ENCODE assay signal across 26 cellular contexts in the genomic region with DNA sequence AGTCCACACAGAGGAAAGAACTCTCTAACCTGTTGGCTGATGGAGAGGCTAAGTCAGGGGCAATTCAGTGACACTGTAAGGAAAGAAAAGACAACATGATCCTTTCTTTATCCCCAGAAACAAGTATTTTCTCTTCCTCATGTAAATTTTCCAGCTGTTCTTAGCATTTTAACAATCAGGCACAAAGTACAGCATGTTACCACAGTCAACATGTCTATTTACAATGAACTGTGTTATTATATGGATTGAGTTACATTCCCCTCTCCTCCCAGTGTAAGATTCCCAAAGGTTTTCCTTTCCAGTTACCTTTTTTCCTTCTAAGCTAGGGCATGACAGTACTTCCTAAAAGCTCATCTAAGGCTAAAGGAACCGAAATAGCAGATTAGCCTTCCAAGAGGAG.
"Had no signal": no experiment of that assay in that cellular context is flagged by ENCODE, and none has a peak within 500 bp of the region (broad histone marks: within the 10 kb centered on the region; RNA-seq: fewer than 3 reads in every experiment).

No MANE protein-coding gene starts in this region.

- H3K27ac Mint-ChIP-seq: activated CD4-positive, alpha-beta memory T cell treated with anti-CD3 and anti-CD28 coated beads, Interleukin-2, amount 10 ng/mL, durations not matched to agents 7 days and 5 days; activated CD4-positive, alpha-beta T cell treated with anti-CD3 and anti-CD28 coated beads, Interleukin-2, amount 10 ng/mL, durations not matched to agents 24 days and 14 days; activated naive CD4-positive, alpha-beta T cell treated with anti-CD3 and anti-CD28 coated beads, Interleukin-2, amount 10 ng/mL, durations not matched to agents 7 days and 5 days; activated naive CD8-positive, alpha-beta T cell treated with anti-CD3 and anti-CD28 coated beads, Interleukin-2, amount 10 ng/mL, durations not matched to agents 7 days and 5 days; activated T-cell treated with anti-CD3 and anti-CD28 coated beads, Interleukin-2, amount 50 U/mL, for 24 hours; mesothelial cell of epicardium; T-helper 1 cell treated with Interleukin-12 subunit alpha and Interleukin-12 subunit beta and Interleukin-4 antibody, amounts not matched to agents 30 μg/mL and 1 μg/mL, for 36 hours had no signal

- H3K9me3 ChIP-seq: heart left ventricle, right atrium auricular region, suprapubic skin, tibial nerve had no signal

- DNase-seq: activated CD4-positive, alpha-beta memory T cell treated with anti-CD3 and anti-CD28 coated beads, Interleukin-2, amount 10 ng/mL, durations not matched to agents 7 days and 5 days; activated CD4-positive, alpha-beta T cell treated with anti-CD3 and anti-CD28 coated beads, Interleukin-2, amount 10 ng/mL, durations not matched to agents 24 days and 14 days; activated CD4-positive, CD25-positive, alpha-beta regulatory T cell treated with anti-CD3 and anti-CD28 coated beads, Interleukin-2, amount 50 U/mL, for 72 hours; activated CD8-positive, alpha-beta memory T cell treated with anti-CD3 and anti-CD28 coated beads, Interleukin-2, amount 50 U/mL, for 48 hours; activated gamma-delta T cell; activated naive CD4-positive, alpha-beta T cell treated with anti-CD3 and anti-CD28 coated beads, Interleukin-2, amount 10 ng/mL, durations not matched to agents 7 days and 5 days; activated naive CD8-positive, alpha-beta T cell treated with anti-CD3 and anti-CD28 coated beads, Interleukin-2, amount 10 ng/mL, durations not matched to agents 7 days and 5 days; activated T-cell treated with anti-CD3 and anti-CD28 coated beads, Interleukin-2, amount 50 U/mL, for 24 hours; amygdala; caudate nucleus; cortex of kidney; foreskin keratinocyte; heart left ventricle; naive thymus-derived CD4-positive, alpha-beta T cell; nucleus accumbens; stimulated activated CD4-positive, alpha-beta T cell treated with anti-CD3 and anti-CD28 coated beads, Interleukin-15, amount 100 ng/mL, for 24 hours; stimulated activated CD4-positive, alpha-beta T cell treated with anti-CD3 and anti-CD28 coated beads, Interleukin-2, amount 100 ng/mL, for 24 hours; stimulated activated naive CD4-positive, alpha-beta T cell; T-helper 9 cell; WERI-Rb-1 had no signal

- H3K4me1 ChIP-seq: foreskin keratinocyte had no signal

- ATAC-seq: foreskin keratinocyte; heart left ventricle; naive thymus-derived CD4-positive, alpha-beta T cell had no signal

- H3K4me3 Mint-ChIP-seq: activated CD4-positive, alpha-beta memory T cell treated with anti-CD3 and anti-CD28 coated beads, Interleukin-2, amount 10 ng/mL, durations not matched to agents 7 days and 5 days; activated CD4-positive, alpha-beta T cell treated with anti-CD3 and anti-CD28 coated beads, Interleukin-2, amount 10 ng/mL, durations not matched to agents 24 days and 14 days; activated naive CD4-positive, alpha-beta T cell treated with anti-CD3 and anti-CD28 coated beads, Interleukin-2, amount 10 ng/mL, durations not matched to agents 7 days and 5 days; activated naive CD8-positive, alpha-beta T cell treated with anti-CD3 and anti-CD28 coated beads, Interleukin-2, amount 10 ng/mL, durations not matched to agents 7 days and 5 days; activated T-cell treated with anti-CD3 and anti-CD28 coated beads, Interleukin-2, amount 50 U/mL, for 24 hours; mesothelial cell of epicardium; naive thymus-derived CD4-positive, alpha-beta T cell; neural crest cell; T-helper 1 cell treated with Interleukin-12 subunit alpha and Interleukin-12 subunit beta and Interleukin-4 antibody, amounts not matched to agents 30 μg/mL and 1 μg/mL, for 36 hours had no signal

- H3K4me3 ChIP-seq: heart left ventricle, right atrium auricular region, suprapubic skin, tibial nerve had no signal

- H3K27me3 Mint-ChIP-seq: activated CD4-positive, alpha-beta memory T cell treated with anti-CD3 and anti-CD28 coated beads, Interleukin-2, amount 10 ng/mL, durations not matched to agents 7 days and 5 days; activated CD4-positive, alpha-beta T cell treated with anti-CD3 and anti-CD28 coated beads, Interleukin-2, amount 10 ng/mL, durations not matched to agents 24 days and 14 days; activated naive CD4-positive, alpha-beta T cell treated with anti-CD3 and anti-CD28 coated beads, Interleukin-2, amount 10 ng/mL, durations not matched to agents 7 days and 5 days; activated naive CD8-positive, alpha-beta T cell treated with anti-CD3 and anti-CD28 coated beads, Interleukin-2, amount 10 ng/mL, durations not matched to agents 7 days and 5 days; activated T-cell treated with anti-CD3 and anti-CD28 coated beads, Interleukin-2, amount 50 U/mL, for 24 hours; naive thymus-derived CD4-positive, alpha-beta T cell had no signal

- H3K9me3 Mint-ChIP-seq: activated CD4-positive, alpha-beta memory T cell treated with anti-CD3 and anti-CD28 coated beads, Interleukin-2, amount 10 ng/mL, durations not matched to agents 7 days and 5 days; activated CD4-positive, alpha-beta T cell treated with anti-CD3 and anti-CD28 coated beads, Interleukin-2, amount 10 ng/mL, durations not matched to agents 24 days and 14 days; activated naive CD4-positive, alpha-beta T cell treated with anti-CD3 and anti-CD28 coated beads, Interleukin-2, amount 10 ng/mL, durations not matched to agents 7 days and 5 days; activated naive CD8-positive, alpha-beta T cell treated with anti-CD3 and anti-CD28 coated beads, Interleukin-2, amount 10 ng/mL, durations not matched to agents 7 days and 5 days; activated T-cell treated with anti-CD3 and anti-CD28 coated beads, Interleukin-2, amount 50 U/mL, for 24 hours; mesothelial cell of epicardium; naive thymus-derived CD4-positive, alpha-beta T cell; neural crest cell; T-helper 1 cell treated with Interleukin-12 subunit alpha and Interleukin-12 subunit beta and Interleukin-4 antibody, amounts not matched to agents 30 μg/mL and 1 μg/mL, for 36 hours had no signal

- H3K4me1 Mint-ChIP-seq: mesothelial cell of epicardium had no signal

- H3K27me3 ChIP-seq: foreskin keratinocyte, heart left ventricle, right atrium auricular region, suprapubic skin, tibial nerve had no signal
